ENCODE assay signal across 8 cellular contexts in genomic region chr3:66253790-66254620, GRCh38. TPM values are rescaled to one million over a fixed set of nuclear protein-coding genes. Genes with fewer than 3 reads are reported as not detected.
DNase-seq lines count a peak whose midpoint lies in the region; ATAC-seq and TF ChIP-seq lines count a peak whose summit lies in the region.

No MANE protein-coding gene starts in this region.

- H3K36me3 ChIP-seq in SK-N-MC (ENCODE audit: insufficient read depth, low read length), result no peaks in the 10 kb centered on the region
- H3K36me3 ChIP-seq in gastroesophageal sphincter, result peaks cover 0 to 29% of the 10 kb centered on the region in 2 donors
- peaks cover 0 to 50% (median 3%) of the 10 kb centered on the region in 6 donors for H3K36me3 ChIP-seq in spleen

- no peak overlapping the region for H3K27ac Mint-ChIP-seq in activated CD4-positive, alpha-beta T cell treated with anti-CD3 and anti-CD28 coated beads for 36 hours

- H3K27ac ChIP-seq in SK-N-MC (no peak overlapping the region), gastroesophageal sphincter (no peak overlapping the region), spleen (no peak overlapping the region)

- no peaks in the 10 kb centered on the region for H3K27me3 Mint-ChIP-seq in activated CD4-positive, alpha-beta T cell treated with anti-CD3 and anti-CD28 coated beads for 36 hours

- POLR2A ChIA-PET in activated CD4-positive, alpha-beta T cell treated with anti-CD3 and anti-CD28 coated beads for 36 hours (lab: Charles Lee), result no interaction called here

- no peaks in the 10 kb centered on the region for H3K9me3 Mint-ChIP-seq in activated CD4-positive, alpha-beta T cell treated with anti-CD3 and anti-CD28 coated beads for 36 hours (ENCODE audit: low read depth)

- peaks cover 2% of the 10 kb centered on the region for H3K4me1 Mint-ChIP-seq in activated CD4-positive, alpha-beta T cell treated with anti-CD3 and anti-CD28 coated beads for 36 hours

- DNase-seq in AG10803 (ENCODE audit: low read depth) (peak; percentile 44), SK-N-MC (ENCODE audit: low read depth, low spot score) (peak; percentile 32), spleen (no peak), T1000 (lab: John Stamatoyannopoulos, UW) (no peak)
- no peak for DNase-seq in activated CD4-positive, alpha-beta T cell treated with anti-CD3 and anti-CD28 coated beads for 36 hours

- H3K4me3 Mint-ChIP-seq in activated CD4-positive, alpha-beta T cell treated with anti-CD3 and anti-CD28 coated beads for 36 hours, result no peak overlapping the region

- H3K9me3 ChIP-seq in SK-N-MC (ENCODE audit: low read depth, low read length) (no peaks in the 10 kb centered on the region), gastroesophageal sphincter (no peaks in the 10 kb centered on the region), spleen (no peaks in the 10 kb centered on the region)

- CTCF ChIA-PET in activated CD4-positive, alpha-beta T cell treated with anti-CD3 and anti-CD28 coated beads for 36 hours (lab: Charles Lee), result interaction anchor here (0.6 to 6.2 kb wide), 35 partner anchors 8 to 700 kb away, joined by 3 to 39 read pairs (median 4); no protein-coding TSS in a partner anchor

- H3K27me3 ChIP-seq in gastroesophageal sphincter, result no peaks in the 10 kb centered on the region
- H3K27me3 ChIP-seq in spleen (replicated peaks in 1 of 7), result no peaks in the 10 kb centered on the region

- no peak overlapping the region for H3K4me3 ChIP-seq in AG10803 (ENCODE audit: low read length)
- no peak overlapping the region for H3K4me3 ChIP-seq in SK-N-MC
- H3K4me3 ChIP-seq in gastroesophageal sphincter, result no peak overlapping the region
- H3K4me3 ChIP-seq in spleen, result no peak overlapping the region

- H3K4me1 ChIP-seq in gastroesophageal sphincter, result no peaks in the 10 kb centered on the region
- H3K4me1 ChIP-seq in spleen, result peaks cover 0 to 32% (median 2%) of the 10 kb centered on the region in 6 donors

- H3K9ac ChIP-seq in SK-N-MC (ENCODE audit: insufficient read length), result no peak overlapping the region

- ATAC-seq in GM19395 (IDR thresholded peaks at IDR 0.05; ENCODE audit: unreplicated experiment) (peak; percentile 52), gastroesophageal sphincter (no peak), HG03521 (IDR thresholded peaks at IDR 0.05; ENCODE audit: unreplicated experiment) (no peak)
- no peak for ATAC-seq in activated CD4-positive, alpha-beta T cell treated with anti-CD3 and anti-CD28 coated beads for 36 hours

- peak; percentile 72 for TF ChIP-seq CTCF in AG10803 (conservative IDR thresholded peaks at IDR 0.05; ENCODE audit: low read length)
- TF ChIP-seq CTCF in gastroesophageal sphincter (IDR thresholded peaks at IDR 0.05), result peak; percentile 67 to 77 (median 72)
- peak; percentile 60 to 91 (median 79) for TF ChIP-seq CTCF in spleen (IDR thresholded peaks at IDR 0.05 in 8 of 11, conservative IDR thresholded peaks at IDR 0.05 in 3 of 11)

- intact Hi-C loops in spleen (cut with DNase I; ENCODE audit: low total_unique reads), result no loop called here
- intact Hi-C loops in activated CD4-positive, alpha-beta T cell treated with anti-CD3 and anti-CD28 coated beads for 36 hours (cut with DNase I, micrococcal nuclease), result loop anchor here (1.0 kb wide), 1 partner anchor 562 kb away; no protein-coding TSS in a partner anchor

- H3K36me3 Mint-ChIP-seq in activated CD4-positive, alpha-beta T cell treated with anti-CD3 and anti-CD28 coated beads for 36 hours (ENCODE audit: low read depth), result peaks cover 8% of the 10 kb centered on the region

- TF ChIP-seq POLR2A in gastroesophageal sphincter (IDR thresholded peaks at IDR 0.05) (no peak), spleen (IDR thresholded peaks at IDR 0.05) (no peak)

- no peak for TF ChIP-seq EP300 in gastroesophageal sphincter (IDR thresholded peaks at IDR 0.05)

- 53 to 62% methylated on average over 6 of the region's 6 CpGs for WGBS in gastroesophageal sphincter (ENCODE audit: low coverage in 1 of 2), 2 donors
- WGBS in spleen, 5 donors, result 74 to 78% (median 77%) methylated on average over 6 of the region's 6 CpGs

RNA-seq across cellular contexts. Expression of gene SLC25A26, which starts 33.2 kb away (rescaled TPM):
- total RNA-seq in gastroesophageal sphincter, result 10 to 100 TPM; 22.0 to 33.9 (median 27.0) TPM
- total RNA-seq in spleen, result 10 to 100 TPM; 14.9 to 20.9 (median 15.3) TPM
- polyA plus RNA-seq in spleen, result 10 to 100 TPM; 15.5 to 20.1 (median 16.4) TPM
- 10 to 100 TPM; 14.2 to 22.7 TPM for total RNA-seq in activated CD4-positive, alpha-beta T cell treated with anti-CD3 and anti-CD28 coated beads for 36 hours

Comparison
In these comparisons a context has a peak if more than half of its experiments do, and no peak if none do; other contexts are left out.
1. DNase-seq: peak in AG10803 (single experiment) and SK-N-MC (single experiment); none in spleen (single experiment), T1000 (single experiment) and activated CD4-positive, alpha-beta T cell treated with anti-CD3 and anti-CD28 coated beads for 36 hours (single experiment).
2. Peak in every context shown above with its lines, with median percentiles within 50 percentile points of each other: CTCF ChIP-seq.